8 cellular contexts compared by ENCODE assay signal in genomic region chr17:37488607-37489196, GRCh38. TPM values are rescaled to one million over a fixed set of nuclear protein-coding genes. Genes with fewer than 3 reads are reported as not detected.
A peak's percentile ranks its signal among the peaks of the same experiment; 100 is the strongest.
DNase-seq lines count a peak whose midpoint lies in the region; ATAC-seq and TF ChIP-seq lines count a peak whose summit lies in the region.

No MANE protein-coding gene starts in this region.

- no peaks in the 10 kb centered on the region for H4K20me1 ChIP-seq in OCI-LY3 (ENCODE audit: insufficient read depth, low read length)

- H3K9me3 Mint-ChIP-seq in Calu3 (ENCODE audit: low read depth, unreplicated experiment) = no peaks in the 10 kb centered on the region
- no peaks in the 10 kb centered on the region for H3K9me3 Mint-ChIP-seq in activated T-helper 17 cell treated with anti-CD3 and anti-CD28 coated beads, Interleukin-2, amount 50 U/mL, for 72 hours
- no peaks in the 10 kb centered on the region for H3K9me3 Mint-ChIP-seq in nephron progenitor cell

- peak; percentile 13 for ATAC-seq in HG03045 (IDR thresholded peaks at IDR 0.05; ENCODE audit: unreplicated experiment)
- ATAC-seq in activated T-helper 17 cell treated with anti-CD3 and anti-CD28 coated beads, Interleukin-2, amount 50 U/mL, for 72 hours (replicated peaks) = peak; percentile 84
- peak; percentile 42 for ATAC-seq in stimulated activated naive CD8-positive, alpha-beta T cell treated with anti-CD3 and anti-CD28 coated beads, Interleukin-15, Interleukin-2, amounts not matched to agents 100 U/mL and 50 U/mL, for 24 hours
- ATAC-seq in GM21515 (IDR thresholded peaks at IDR 0.05; ENCODE audit: unreplicated experiment) = no peak

- H3K9ac ChIP-seq in OCI-LY3 (ENCODE audit: low read length) = peak overlapping the region; percentile 84

- H3K27me3 ChIP-seq in OCI-LY3 (ENCODE audit: low read depth, low read length) = no peaks in the 10 kb centered on the region

- peak overlapping the region; percentile 88 for H2AFZ ChIP-seq in OCI-LY3 (ENCODE audit: low read depth, low read length)

- no peaks in the 10 kb centered on the region for H3K36me3 ChIP-seq in OCI-LY3 (replicated peaks; ENCODE audit: low read depth, low read length)

- H3K4me1 ChIP-seq in OCI-LY3 (ENCODE audit: low read length) = peaks cover 23% of the 10 kb centered on the region

- peak overlapping the region; percentile 79 for H3K4me3 Mint-ChIP-seq in Calu3 (ENCODE audit: low read depth, unreplicated experiment)
- peak overlapping the region; percentile 91 for H3K4me3 Mint-ChIP-seq in activated T-helper 17 cell treated with anti-CD3 and anti-CD28 coated beads, Interleukin-2, amount 50 U/mL, for 72 hours
- peak overlapping the region; percentile 90 for H3K4me3 Mint-ChIP-seq in nephron progenitor cell

- TF ChIP-seq CTCF in Calu3 (IDR thresholded peaks at IDR 0.05; ENCODE audit: unreplicated experiment) (no peak), OCI-LY3 (IDR thresholded peaks at IDR 0.05; ENCODE audit: low read depth, low read length) (no peak), fibroblast of the aortic adventitia (IDR thresholded peaks at IDR 0.05; ENCODE audit: insufficient read depth, low read length) (no peak), nephron progenitor cell (IDR thresholded peaks at IDR 0.05) (no peak)

- no peak overlapping the region for H3K27ac ChIP-seq in OCI-LY3 (ENCODE audit: low read length)

- peaks cover 36% of the 10 kb centered on the region for H3K36me3 Mint-ChIP-seq in Calu3 (ENCODE audit: insufficient read depth, unreplicated experiment)
- no peaks in the 10 kb centered on the region for H3K36me3 Mint-ChIP-seq in activated T-helper 17 cell treated with anti-CD3 and anti-CD28 coated beads, Interleukin-2, amount 50 U/mL, for 72 hours (ENCODE audit: low read depth)
- no peaks in the 10 kb centered on the region for H3K36me3 Mint-ChIP-seq in nephron progenitor cell (ENCODE audit: low read depth)

- BruUV-seq in Calu3 (replicated peaks; lab: Mats Ljungman, UMichigan) = TSS peak; percentile 70

- H3K4me1 Mint-ChIP-seq in Calu3 (ENCODE audit: low read depth, unreplicated experiment) (peaks cover 46% of the 10 kb centered on the region), nephron progenitor cell (peaks cover 44% of the 10 kb centered on the region)
- H3K4me1 Mint-ChIP-seq in activated T-helper 17 cell treated with anti-CD3 and anti-CD28 coated beads, Interleukin-2, amount 50 U/mL, for 72 hours = peaks cover 21% of the 10 kb centered on the region

- peak overlapping the region; percentile 63 for H3K27ac Mint-ChIP-seq in Calu3 (ENCODE audit: unreplicated experiment)
- H3K27ac Mint-ChIP-seq in activated T-helper 17 cell treated with anti-CD3 and anti-CD28 coated beads, Interleukin-2, amount 50 U/mL, for 72 hours = peak overlapping the region; percentile 92
- no peak overlapping the region for H3K27ac Mint-ChIP-seq in nephron progenitor cell

- H3K9me3 ChIP-seq in OCI-LY3 (ENCODE audit: insufficient read depth, low read length) = no peaks in the 10 kb centered on the region

- no peaks in the 10 kb centered on the region for H3K27me3 Mint-ChIP-seq in Calu3 (ENCODE audit: unreplicated experiment)
- no peaks in the 10 kb centered on the region for H3K27me3 Mint-ChIP-seq in activated T-helper 17 cell treated with anti-CD3 and anti-CD28 coated beads, Interleukin-2, amount 50 U/mL, for 72 hours
- H3K27me3 Mint-ChIP-seq in nephron progenitor cell (ENCODE audit: low read depth, poor library complexity) = peaks cover 39% of the 10 kb centered on the region

- intact Hi-C loops in Calu3 (cut with micrococcal nuclease; ENCODE audit: unreplicated experiment) = no loop called here

- CTCF ChIA-PET in Calu3 (lab: Charles Lee) = interaction anchor here (0.5 to 1.5 kb wide), 8 partner anchors 11 to 1682 kb away, joined by 3 to 12 read pairs (median 4); no protein-coding TSS in a partner anchor

- H3K4me3 ChIP-seq in OCI-LY3 (ENCODE audit: low read length) (peak overlapping the region; percentile 93), fibroblast of the aortic adventitia (ENCODE audit: low read depth, low read length) (peak overlapping the region; percentile 84)

- peak overlapping the region; percentile 91 for H3K4me2 ChIP-seq in OCI-LY3 (ENCODE audit: low read length)

- DNase-seq in Calu3 (peak; percentile 99), fibroblast of the aortic adventitia (ENCODE audit: low read depth) (peak; percentile 92), nephron progenitor cell (peak; percentile 39)
- peak; percentile 64 for DNase-seq in stimulated activated naive CD8-positive, alpha-beta T cell treated with anti-CD3 and anti-CD28 coated beads, Interleukin-15, Interleukin-2, amounts not matched to agents 100 U/mL and 50 U/mL, for 24 hours

- peaks cover 22% of the 10 kb centered on the region for H3K79me2 ChIP-seq in OCI-LY3 (ENCODE audit: low read length)

RNA-seq across cellular contexts. Expression of gene DUSP14, which starts 1.0 kb away (rescaled TPM):
- total RNA-seq in Calu3 (2022) (75.2 and 77.6 TPM in 2 replicates), fibroblast of the aortic adventitia (ENCODE audit: low replicate concordance) (14.5 and 52.8 TPM in 2 replicates)
- total RNA-seq in activated T-helper 17 cell treated with anti-CD3 and anti-CD28 coated beads, Interleukin-2, amount 50 U/mL, for 72 hours = 10 to 100 TPM; 13.7 to 20.1 TPM

Comparison
In these comparisons a context has a peak if more than half of its experiments do, and no peak if none do; other contexts are left out.
1. DNase-seq: peak in every context shown above with its lines; median percentile 99 in Calu3; 92 in fibroblast of the aortic adventitia; 64 in stimulated activated naive CD8-positive, alpha-beta T cell treated with anti-CD3 and anti-CD28 coated beads, Interleukin-15, Interleukin-2, amounts not matched to agents 100 U/mL and 50 U/mL, for 24 hours; 39 in nephron progenitor cell.